ENCODE assay signal across 1 cellular context in genomic region chr1:229507951-229508822, GRCh38.
A peak's percentile ranks its signal among the peaks of the same experiment; 100 is the strongest.
TF ChIP-seq lines count a peak whose summit lies in the region.

NUP133 (minus strand) TSS chr1:229508341; CDS start chr1:229508249, 92 bp downstream.

TF ChIP-seq in HEK293, 187 proteins besides CTCF, POLR2A, EP300 and RAD21 (continued from another document):
- TF ChIP-seq AEBP2 (tag by site-specific recombination; IDR thresholded peaks at IDR 0.05; ENCODE audit: borderline replicate concordance) (no peak), KLF1 (tag by site-specific recombination; IDR thresholded peaks at IDR 0.05) (peak; percentile 97), KLF8 (tag by site-specific recombination; IDR thresholded peaks at IDR 0.05) (peak; percentile 99), GFI1B (tag by site-specific recombination; IDR thresholded peaks at IDR 0.05) (no peak), ZNF146 (tag by site-specific recombination; IDR thresholded peaks at IDR 0.05) (no peak), ZNF561 (tag by site-specific recombination; IDR thresholded peaks at IDR 0.05; ENCODE audit: borderline replicate concordance) (peak; percentile 94), MEIS1 (CRISPR knock-in tag; IDR thresholded peaks at IDR 0.05; ENCODE audit: borderline replicate concordance) (no peak), ZNF654 (tag by site-specific recombination; IDR thresholded peaks at IDR 0.05; ENCODE audit: low read depth) (no peak), ZBTB1 (tag by site-specific recombination; IDR thresholded peaks at IDR 0.05) (no peak), SCRT1 (tag by site-specific recombination; IDR thresholded peaks at IDR 0.05; ENCODE audit: borderline replicate concordance) (no peak), ZNF202 (tag by site-specific recombination; IDR thresholded peaks at IDR 0.05; ENCODE audit: borderline replicate concordance) (no peak), SP2 (tag by site-specific recombination; IDR thresholded peaks at IDR 0.05) (peak; percentile 92), ZBTB10 (tag by site-specific recombination; IDR thresholded peaks at IDR 0.05) (peak; percentile 89), ZNF639 (tag by site-specific recombination; IDR thresholded peaks at IDR 0.05) (peak; percentile 93), ZNF560 (tag by site-specific recombination; IDR thresholded peaks at IDR 0.05; ENCODE audit: borderline replicate concordance) (no peak), ZNF670 (tag by site-specific recombination; IDR thresholded peaks at IDR 0.05; ENCODE audit: low read depth) (no peak), ZNF600 (tag by site-specific recombination; IDR thresholded peaks at IDR 0.05) (peak; percentile 96), ZNF23 (tag by site-specific recombination; IDR thresholded peaks at IDR 0.05; ENCODE audit: borderline replicate concordance) (no peak), ZNF704 (tag by site-specific recombination; IDR thresholded peaks at IDR 0.05) (peak; percentile 71; the same call in 1 of the 2 replicates), ZNF155 (tag by site-specific recombination; IDR thresholded peaks at IDR 0.05) (no peak), ZNF416 (tag by site-specific recombination; IDR thresholded peaks at IDR 0.05) (no peak), ZBTB44 (tag by site-specific recombination; IDR thresholded peaks at IDR 0.05) (peak; percentile 80), ZNF580 (tag by site-specific recombination; IDR thresholded peaks at IDR 0.05) (peak; percentile 95), GLIS1 (tag by site-specific recombination; IDR thresholded peaks at IDR 0.05) (peak; percentile 79), ZNF555 (tag by site-specific recombination; conservative IDR thresholded peaks at IDR 0.05) (no peak), ZNF544 (tag by site-specific recombination; IDR thresholded peaks at IDR 0.05) (no peak), ZNF660 (tag by site-specific recombination; IDR thresholded peaks at IDR 0.05) (peak; percentile 97), ZFP37 (tag by site-specific recombination; IDR thresholded peaks at IDR 0.05) (peak; percentile 98; the same call in 1 of the 2 replicates), ZNF37A (tag by site-specific recombination; IDR thresholded peaks at IDR 0.05) (no peak), ZNF518A (tag by site-specific recombination; conservative IDR thresholded peaks at IDR 0.05; ENCODE audit: low read depth) (peak; percentile 39; the same call in 1 of the 2 replicates), SP7 (tag by site-specific recombination; IDR thresholded peaks at IDR 0.05) (peak; percentile 94), ZNF16 (tag by site-specific recombination; IDR thresholded peaks at IDR 0.05; ENCODE audit: low read depth) (no peak), ZNF211 (tag by site-specific recombination; IDR thresholded peaks at IDR 0.05; ENCODE audit: low read depth) (no peak), ZNF777 (tag by site-specific recombination; IDR thresholded peaks at IDR 0.05; ENCODE audit: borderline replicate concordance) (no peak), PRDM4 (tag by site-specific recombination; IDR thresholded peaks at IDR 0.05) (no peak), ZBTB20 (tag by site-specific recombination; IDR thresholded peaks at IDR 0.05) (peak; percentile 84), ZNF707 (tag by site-specific recombination; IDR thresholded peaks at IDR 0.05) (no peak), ZNF510 (tag by site-specific recombination; IDR thresholded peaks at IDR 0.05; ENCODE audit: insufficient replicate concordance) (no peak), YY1 (tag by site-specific recombination; IDR thresholded peaks at IDR 0.05) (peak; percentile 98), ZNF610 (tag by site-specific recombination; IDR thresholded peaks at IDR 0.05; ENCODE audit: borderline replicate concordance) (peak; percentile 68; the same call in 1 of the 2 replicates), ZNF112 (tag by site-specific recombination; IDR thresholded peaks at IDR 0.05) (no peak), ZNF658 (tag by site-specific recombination; IDR thresholded peaks at IDR 0.05) (no peak), ZEB2 (tag by site-specific recombination; IDR thresholded peaks at IDR 0.05) (peak; percentile 94), TCF7L2 (IDR thresholded peaks at IDR 0.05; ENCODE audit: borderline replicate concordance, low read depth, low read length) (no peak), REPIN1 (tag by site-specific recombination; IDR thresholded peaks at IDR 0.05; ENCODE audit: low read depth) (peak; percentile 96; the same call in 1 of the 2 replicates), ZNF677 (tag by site-specific recombination; IDR thresholded peaks at IDR 0.05) (no peak), ATF2 (tag by site-specific recombination; IDR thresholded peaks at IDR 0.05; ENCODE audit: low read depth) (peak; percentile 99), ZFP69B (tag by site-specific recombination; IDR thresholded peaks at IDR 0.05) (peak; percentile 52; the same call in 1 of the 2 replicates)
